ENCODE assay signal across 10 cellular contexts in genomic region chr3:98657429-98657828, GRCh38.
DNase-seq lines count a peak whose midpoint lies in the region; ATAC-seq and TF ChIP-seq lines count a peak whose summit lies in the region.
"Had no signal": no experiment of that assay in that cellular context is flagged by ENCODE, and none has a peak within 500 bp of the region (broad histone marks: within the 10 kb centered on the region; RNA-seq: fewer than 3 reads in every experiment).

No MANE protein-coding gene starts in this region.

- no peak overlapping the region for H3K4me3 Mint-ChIP-seq in activated naive CD4-positive, alpha-beta T cell treated with anti-CD3 and anti-CD28 coated beads for 36 hours
- H3K4me3 Mint-ChIP-seq in stimulated activated naive CD8-positive, alpha-beta T cell treated with anti-CD3 and anti-CD28 coated beads, Interleukin-15, amount 100 ng/mL, for 72 hours, result no peak overlapping the region
- H3K4me3 Mint-ChIP-seq: activated naive CD4-positive, alpha-beta T cell treated with anti-CD3 and anti-CD28 coated beads, Interleukin-2, amount 50 U/mL, for 24 hours; CD4-positive, CD25-positive, alpha-beta regulatory T cell had no signal

- intact Hi-C loops in activated naive CD4-positive, alpha-beta T cell treated with anti-CD3 and anti-CD28 coated beads for 36 hours (cut with micrococcal nuclease), result loop anchor here (1.0 to 5.0 kb wide), 2 partner anchors 55 to 325 kb away; no protein-coding TSS in a partner anchor
- intact Hi-C loops in left lung (cut with DNase I), result no loop called here

- peak in 1 of 2 donors; percentile 12 for TF ChIP-seq CTCF in left lung (IDR thresholded peaks at IDR 0.05)

- H3K4me3 ChIP-seq in left lung (no peak overlapping the region), SJCRH30 (no peak overlapping the region)

- peak; percentile 43 to 56 for ATAC-seq in activated CD4-positive, CD25-positive, alpha-beta regulatory T cell treated with anti-CD3 and anti-CD28 coated beads, Interleukin-2, amount 50 U/mL, for 24 hours
- ATAC-seq in HG02763 (IDR thresholded peaks at IDR 0.05; ENCODE audit: unreplicated experiment), result peak; percentile 89
- peak; percentile 96 for ATAC-seq in left lung
- peak; percentile 77 for ATAC-seq in stimulated activated naive CD8-positive, alpha-beta T cell treated with anti-CD3 and anti-CD28 coated beads, Interleukin-15, amount 100 ng/mL, for 72 hours

- H3K27ac ChIP-seq in left lung, result no peak overlapping the region
- no peak overlapping the region for H3K27ac ChIP-seq in SJCRH30

- H3K9me3 Mint-ChIP-seq in activated naive CD4-positive, alpha-beta T cell treated with anti-CD3 and anti-CD28 coated beads for 36 hours, result no peaks in the 10 kb centered on the region
- H3K9me3 Mint-ChIP-seq in stimulated activated naive CD8-positive, alpha-beta T cell treated with anti-CD3 and anti-CD28 coated beads, Interleukin-15, amount 100 ng/mL, for 72 hours, result no peaks in the 10 kb centered on the region
- H3K9me3 Mint-ChIP-seq: activated naive CD4-positive, alpha-beta T cell treated with anti-CD3 and anti-CD28 coated beads, Interleukin-2, amount 50 U/mL, for 24 hours; CD4-positive, CD25-positive, alpha-beta regulatory T cell had no signal

- CTCF ChIA-PET in activated naive CD4-positive, alpha-beta T cell treated with anti-CD3 and anti-CD28 coated beads for 36 hours (lab: Charles Lee), result interaction anchor here (0.5 to 2.8 kb wide), 7 partner anchors 55 to 366 kb away, joined by 3 to 17 read pairs (median 3); no protein-coding TSS in a partner anchor

- H3K4me1 ChIP-seq in left lung, result no peaks in the 10 kb centered on the region
- H3K4me1 ChIP-seq in SJCRH30, result no peaks in the 10 kb centered on the region

- H3K4me1 Mint-ChIP-seq in activated naive CD4-positive, alpha-beta T cell treated with anti-CD3 and anti-CD28 coated beads for 36 hours (ENCODE audit: low read depth), result peaks cover 3% of the 10 kb centered on the region
- H3K4me1 Mint-ChIP-seq in stimulated activated naive CD8-positive, alpha-beta T cell treated with anti-CD3 and anti-CD28 coated beads, Interleukin-15, amount 100 ng/mL, for 72 hours, result peaks cover 7% of the 10 kb centered on the region

- peaks cover 19% of the 10 kb centered on the region for H3K27me3 Mint-ChIP-seq in activated naive CD4-positive, alpha-beta T cell treated with anti-CD3 and anti-CD28 coated beads for 36 hours (ENCODE audit: low read depth)
- peaks cover 22% of the 10 kb centered on the region for H3K27me3 Mint-ChIP-seq in stimulated activated naive CD8-positive, alpha-beta T cell treated with anti-CD3 and anti-CD28 coated beads, Interleukin-15, amount 100 ng/mL, for 72 hours

- DNase-seq in activated CD4-positive, CD25-positive, alpha-beta regulatory T cell treated with anti-CD3 and anti-CD28 coated beads, Interleukin-2, amount 50 U/mL, for 72 hours, result no peak
- peak; percentile 25 for DNase-seq in NCI-H510A treated with DMSO at 0.1 percent for 48 hours (lab: John Stamatoyannopoulos, UW)
- peak; percentile 58 for DNase-seq in activated naive CD4-positive, alpha-beta T cell treated with anti-CD3 and anti-CD28 coated beads for 36 hours
- peak; percentile 61 to 90 for DNase-seq in left lung
- DNase-seq in stimulated activated naive CD8-positive, alpha-beta T cell treated with anti-CD3 and anti-CD28 coated beads, Interleukin-15, amount 100 ng/mL, for 72 hours, result peak; percentile 28 to 30
- DNase-seq in SJCRH30, result no peak

- H3K27me3 ChIP-seq in left lung, result peaks cover 0 to 15% of the 10 kb centered on the region in 2 donors
- no peaks in the 10 kb centered on the region for H3K27me3 ChIP-seq in SJCRH30

- no peaks in the 10 kb centered on the region for H3K36me3 ChIP-seq in left lung
- H3K36me3 ChIP-seq in SJCRH30, result no peaks in the 10 kb centered on the region

- H3K9me3 ChIP-seq in left lung (no peaks in the 10 kb centered on the region), SJCRH30 (replicated peaks) (no peaks in the 10 kb centered on the region)

- no peaks in the 10 kb centered on the region for H3K36me3 Mint-ChIP-seq in activated naive CD4-positive, alpha-beta T cell treated with anti-CD3 and anti-CD28 coated beads for 36 hours (ENCODE audit: low read depth)
- H3K36me3 Mint-ChIP-seq: activated naive CD4-positive, alpha-beta T cell treated with anti-CD3 and anti-CD28 coated beads, Interleukin-2, amount 50 U/mL, for 24 hours; CD4-positive, CD25-positive, alpha-beta regulatory T cell had no signal

- H3K27ac Mint-ChIP-seq in activated naive CD4-positive, alpha-beta T cell treated with anti-CD3 and anti-CD28 coated beads for 36 hours, result no peak overlapping the region
- no peak overlapping the region for H3K27ac Mint-ChIP-seq in stimulated activated naive CD8-positive, alpha-beta T cell treated with anti-CD3 and anti-CD28 coated beads, Interleukin-15, amount 100 ng/mL, for 72 hours
- H3K27ac Mint-ChIP-seq: activated naive CD4-positive, alpha-beta T cell treated with anti-CD3 and anti-CD28 coated beads, Interleukin-2, amount 50 U/mL, for 24 hours; CD4-positive, CD25-positive, alpha-beta regulatory T cell had no signal

Comparison
In these comparisons a context has a peak if more than half of its experiments do, and no peak if none do; other contexts are left out.
1. DNase-seq: peak in NCI-H510A treated with DMSO at 0.1 percent for 48 hours (single experiment), activated naive CD4-positive, alpha-beta T cell treated with anti-CD3 and anti-CD28 coated beads for 36 hours (single experiment), left lung (2 of 2) and stimulated activated naive CD8-positive, alpha-beta T cell treated with anti-CD3 and anti-CD28 coated beads, Interleukin-15, amount 100 ng/mL, for 72 hours (2 of 2); none in activated CD4-positive, CD25-positive, alpha-beta regulatory T cell treated with anti-CD3 and anti-CD28 coated beads, Interleukin-2, amount 50 U/mL, for 72 hours (single experiment) and SJCRH30 (0 of 2).
2. Peak in every context shown above with its lines, with median percentiles within 50 percentile points of each other: ATAC-seq.